In genomic region chr12:12024958-12025682, GRCh38 we compare ENCODE assay signal across 9 cellular contexts. TPM values are rescaled to one million over a fixed set of nuclear protein-coding genes. Genes with fewer than 3 reads are reported as not detected.
DNase-seq lines count a peak whose midpoint lies in the region; ATAC-seq and TF ChIP-seq lines count a peak whose summit lies in the region.
"Had no signal": no experiment of that assay in that cellular context is flagged by ENCODE, and none has a peak within 500 bp of the region (broad histone marks: within the 10 kb centered on the region; RNA-seq: fewer than 3 reads in every experiment).

No MANE protein-coding gene starts in this region.

- H3K27me3 Mint-ChIP-seq in activated CD8-positive, alpha-beta T cell treated with anti-CD3 and anti-CD28 coated beads, Interleukin-2, amount 10 ng/mL, durations not matched to agents 7 days and 5 days (ENCODE audit: low read depth): peaks cover 8% of the 10 kb centered on the region
- H3K27me3 Mint-ChIP-seq in stimulated activated naive CD8-positive, alpha-beta T cell treated with anti-CD3 and anti-CD28 coated beads, Interleukin-15, Interleukin-2, amounts not matched to agents 100 ng/mL and 50 ng/mL, for 24 hours: peaks cover 3% of the 10 kb centered on the region

- no peak overlapping the region for H3K4me3 Mint-ChIP-seq in activated CD8-positive, alpha-beta T cell treated with anti-CD3 and anti-CD28 coated beads, Interleukin-2, amount 10 ng/mL, durations not matched to agents 7 days and 5 days
- no peak overlapping the region for H3K4me3 Mint-ChIP-seq in stimulated activated naive CD8-positive, alpha-beta T cell treated with anti-CD3 and anti-CD28 coated beads, Interleukin-15, Interleukin-2, amounts not matched to agents 100 ng/mL and 50 ng/mL, for 24 hours

- no peak for TF ChIP-seq CTCF in body of pancreas (IDR thresholded peaks at IDR 0.05)

- no peak overlapping the region for H3K27ac ChIP-seq in body of pancreas

- POLR2A ChIA-PET in activated CD8-positive, alpha-beta T cell treated with anti-CD3 and anti-CD28 coated beads, Interleukin-2, amount 10 ng/mL, durations not matched to agents 7 days and 5 days (lab: Charles Lee): interaction anchor here (0.7 to 0.9 kb wide), 3 partner anchors 12 to 376 kb away, joined by 3 to 4 read pairs (median 3); partner anchors contain the start of gene ETV6

- H3K4me1 ChIP-seq in body of pancreas: no peaks in the 10 kb centered on the region

- no peaks in the 10 kb centered on the region for H3K36me3 ChIP-seq in body of pancreas (replicated peaks in 1 of 2; ENCODE audit: insufficient read depth in 1 of 2, low read depth in 2 of 2)

- peaks cover 9% of the 10 kb centered on the region for H3K4me1 Mint-ChIP-seq in activated CD8-positive, alpha-beta T cell treated with anti-CD3 and anti-CD28 coated beads, Interleukin-2, amount 10 ng/mL, durations not matched to agents 7 days and 5 days (ENCODE audit: low read depth)
- H3K4me1 Mint-ChIP-seq in stimulated activated naive CD8-positive, alpha-beta T cell treated with anti-CD3 and anti-CD28 coated beads, Interleukin-15, Interleukin-2, amounts not matched to agents 100 ng/mL and 50 ng/mL, for 24 hours (ENCODE audit: low read depth): peaks cover 68% of the 10 kb centered on the region

- no peaks in the 10 kb centered on the region for H3K9me3 ChIP-seq in body of pancreas

- CTCF ChIA-PET in activated CD8-positive, alpha-beta T cell treated with anti-CD3 and anti-CD28 coated beads, Interleukin-2, amount 10 ng/mL, durations not matched to agents 7 days and 5 days (lab: Charles Lee): interaction anchor here (1.0 to 1.9 kb wide), 3 partner anchors 9 to 376 kb away, joined by 3 to 9 read pairs (median 3); partner anchors contain the start of gene ETV6

- peaks cover 3% of the 10 kb centered on the region for H3K36me3 Mint-ChIP-seq in activated CD8-positive, alpha-beta T cell treated with anti-CD3 and anti-CD28 coated beads, Interleukin-2, amount 10 ng/mL, durations not matched to agents 7 days and 5 days (ENCODE audit: low read depth)
- H3K36me3 Mint-ChIP-seq in stimulated activated naive CD8-positive, alpha-beta T cell treated with anti-CD3 and anti-CD28 coated beads, Interleukin-15, Interleukin-2, amounts not matched to agents 100 ng/mL and 50 ng/mL, for 24 hours (ENCODE audit: low read depth): peaks cover 5% of the 10 kb centered on the region

- no peaks in the 10 kb centered on the region for H3K27me3 ChIP-seq in body of pancreas

- H3K9me3 Mint-ChIP-seq in activated CD8-positive, alpha-beta T cell treated with anti-CD3 and anti-CD28 coated beads, Interleukin-2, amount 10 ng/mL, durations not matched to agents 7 days and 5 days (ENCODE audit: insufficient read depth): peaks cover 5% of the 10 kb centered on the region
- H3K9me3 Mint-ChIP-seq in stimulated activated naive CD8-positive, alpha-beta T cell treated with anti-CD3 and anti-CD28 coated beads, Interleukin-15, Interleukin-2, amounts not matched to agents 100 ng/mL and 50 ng/mL, for 24 hours: peaks cover 15% of the 10 kb centered on the region

- TF ChIP-seq POLR2A in body of pancreas (IDR thresholded peaks at IDR 0.05): no peak

- peak; percentile 56 for DNase-seq in activated naive CD4-positive, alpha-beta T cell treated with Interleukin-2 at 50 U/mL for 16 hours
- DNase-seq in activated naive CD4-positive, alpha-beta T cell treated with anti-CD3 and anti-CD28 coated beads, Interleukin-2, amount 50 U/mL, for 16 hours: no peak
- no peak for DNase-seq in activated CD8-positive, alpha-beta T cell treated with anti-CD3 and anti-CD28 coated beads, Interleukin-2, amount 10 ng/mL, durations not matched to agents 7 days and 5 days
- DNase-seq in sciatic nerve (ENCODE audit: low spot score) (no peak), body of pancreas (no peak), mucosa of gallbladder (ENCODE audit: low spot score) (no peak)

- no peak overlapping the region for H3K27ac Mint-ChIP-seq in activated CD8-positive, alpha-beta T cell treated with anti-CD3 and anti-CD28 coated beads, Interleukin-2, amount 10 ng/mL, durations not matched to agents 7 days and 5 days
- peak overlapping the region; percentile 67 for H3K27ac Mint-ChIP-seq in stimulated activated naive CD8-positive, alpha-beta T cell treated with anti-CD3 and anti-CD28 coated beads, Interleukin-15, Interleukin-2, amounts not matched to agents 100 ng/mL and 50 ng/mL, for 24 hours

- WGBS in body of pancreas, 2 donors: 73 to 81% methylated on average over 9 of the region's 9 CpGs

- ATAC-seq in HG03064 (IDR thresholded peaks at IDR 0.05; ENCODE audit: low read depth, unreplicated experiment): peak; percentile 85
- peak; percentile 19 for ATAC-seq in activated CD8-positive, alpha-beta T cell treated with anti-CD3 and anti-CD28 coated beads, Interleukin-2, amount 10 ng/mL, durations not matched to agents 7 days and 5 days
- no peak for ATAC-seq in sciatic nerve
- ATAC-seq in body of pancreas: no peak

- intact Hi-C loops in sciatic nerve (cut with DNase I) (no loop called here), body of pancreas (cut with DNase I) (loop anchor here (5.0 kb wide), 1 partner anchor 443 kb away; no protein-coding TSS in a partner anchor)

- no peak overlapping the region for H3K4me3 ChIP-seq in body of pancreas

RNA-seq across cellular contexts. Expression of gene BCL2L14, which starts 45.6 kb away (rescaled TPM):
- total RNA-seq in activated CD8-positive, alpha-beta T cell treated with anti-CD3 and anti-CD28 coated beads, Interleukin-2, amount 10 ng/mL, durations not matched to agents 7 days and 5 days: 1 to 10 TPM; 3.1 to 5.7 TPM
- total RNA-seq in sciatic nerve (not detected), body of pancreas (10 to 100 TPM in 1 of 2 donors, 1 to 10 TPM in 1; 6.3 to 14.5 TPM), mucosa of gallbladder (13.5 TPM)
- total RNA-seq: posterior vena cava had no signal

Comparison
In these comparisons a context has a peak if more than half of its experiments do, and no peak if none do; other contexts are left out.
1. ATAC-seq: peak in HG03064 (single experiment) and activated CD8-positive, alpha-beta T cell treated with anti-CD3 and anti-CD28 coated beads, Interleukin-2, amount 10 ng/mL, durations not matched to agents 7 days and 5 days (single experiment); none in sciatic nerve (single experiment) and body of pancreas (single experiment).